In the genomic region with DNA sequence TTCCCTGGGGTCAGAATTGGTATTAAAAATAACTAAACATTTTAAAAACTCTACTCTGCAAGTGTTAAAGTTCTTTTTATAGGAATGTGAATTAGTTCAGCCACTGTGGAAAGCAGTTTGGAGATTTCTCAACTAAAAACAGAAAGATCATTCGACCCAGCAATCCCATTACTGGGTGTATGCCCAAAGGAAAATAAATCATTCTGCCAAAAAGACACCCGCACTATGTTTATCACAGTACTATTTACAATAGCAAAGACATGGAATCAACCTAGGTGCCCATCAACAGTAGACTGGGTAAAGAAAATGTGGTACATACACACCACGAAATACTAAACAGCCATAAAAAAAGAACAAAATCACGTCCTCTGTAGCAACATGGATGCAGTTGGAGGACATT, we compare ENCODE assay signal across 10 cellular contexts. TPM values are rescaled to one million over a fixed set of nuclear protein-coding genes. Genes with fewer than 3 reads are reported as not detected.
DNase-seq lines count a peak whose midpoint lies in the region; ATAC-seq and TF ChIP-seq lines count a peak whose summit lies in the region.
"Had no signal": no experiment of that assay in that cellular context is flagged by ENCODE, and none has a peak within 500 bp of the region (broad histone marks: within the 10 kb centered on the region; RNA-seq: fewer than 3 reads in every experiment).

No MANE protein-coding gene starts in this region.

- H2AFZ ChIP-seq in PC-3 (ENCODE audit: low read length) (peak overlapping the region; percentile 92; the same call in 1 of the 2 replicates), PC-9 (no peak overlapping the region)

- H3F3A ChIP-seq in PC-3 (ENCODE audit: low read length, unreplicated experiment), result no peaks in the 10 kb centered on the region
- no peaks in the 10 kb centered on the region; the same call in 1 of the 2 replicates for H3F3A ChIP-seq in PC-9 (ENCODE audit: insufficient read depth, low read depth)

- peaks cover 4% of the 10 kb centered on the region; the same call in 1 of the 2 replicates for H3K4me1 ChIP-seq in PC-3 (ENCODE audit: insufficient read depth, low read length)
- H3K4me1 ChIP-seq in endodermal cell (ENCODE audit: control insufficient read depth, insufficient read depth, low read length), result no peaks in the 10 kb centered on the region
- no peaks in the 10 kb centered on the region for H3K4me1 ChIP-seq in PC-9 (replicated peaks; ENCODE audit: insufficient read depth)

- H3K27ac ChIP-seq in PC-3 (ENCODE audit: low read length), result no peak overlapping the region
- H3K27ac ChIP-seq in endodermal cell (ENCODE audit: low read depth, low read length), result no peak overlapping the region
- H3K27ac ChIP-seq in PC-9, result no peak overlapping the region

- TF ChIP-seq CTCF in CD14-positive monocyte (IDR thresholded peaks at IDR 0.05), result no peak
- no peak for TF ChIP-seq CTCF in PC-3 (conservative IDR thresholded peaks at IDR 0.05; ENCODE audit: low read depth, low read length)
- no peak for TF ChIP-seq CTCF in endodermal cell (conservative IDR thresholded peaks at IDR 0.05)
- no peak for TF ChIP-seq CTCF in PC-9 (conservative IDR thresholded peaks at IDR 0.05)

- H3K4me2 ChIP-seq in PC-3 (ENCODE audit: low read length) (peak overlapping the region; percentile 95), PC-9 (no peak overlapping the region)

- no peak for DNase-seq in CD14-positive monocyte (ENCODE audit: low spot score)
- DNase-seq in PC-3, result no peak
- DNase-seq in endodermal cell, result no peak
- no peak for DNase-seq in natural killer cell treated with Interleukin-12 subunit alpha and Interleukin-12 subunit beta and Interleukin-15 and Interleukin-18, amount 100 ng/mL, for 72 hours (ENCODE audit: low spot score)
- no peak for DNase-seq in PC-9
- DNase-seq in NCI-H510A treated with DMSO at 0.1 percent for 48 hours (lab: John Stamatoyannopoulos, UW), result no peak
- DNase-seq: NCI-H1694 treated with DMSO at 0.1 percent for 48 hours had no signal

- H3K79me2 ChIP-seq in PC-3 (ENCODE audit: low read length) (no peaks in the 10 kb centered on the region), PC-9 (ENCODE audit: low read depth) (no peaks in the 10 kb centered on the region)

- H3K27me3 Mint-ChIP-seq in CD14-positive monocyte (ENCODE audit: low read depth in 3 of 3) (peaks cover 27 to 43% (median 33%) of the 10 kb centered on the region in 3 donors), endodermal cell (ENCODE audit: insufficient read depth) (peaks cover 50% of the 10 kb centered on the region)
- peaks cover 14 to 18% of the 10 kb centered on the region in 2 donors for H3K27me3 Mint-ChIP-seq in natural killer cell treated with Interleukin-12 subunit alpha and Interleukin-12 subunit beta and Interleukin-15 and Interleukin-18, amount 100 ng/mL, for 72 hours

- intact Hi-C loops in CD14-positive monocyte (cut with micrococcal nuclease), result no loop called here
- intact Hi-C loops in PC-3 (cut with micrococcal nuclease), result loop anchor here (10.0 kb wide), 1 partner anchor 62 kb away; no protein-coding TSS in a partner anchor
- intact Hi-C loops in PC-9 (cut with micrococcal nuclease; ENCODE audit: unreplicated experiment), result no loop called here

- ATAC-seq in PC-3 (no peak), GM21529 (IDR thresholded peaks at IDR 0.05; ENCODE audit: unreplicated experiment) (no peak), GM21723 (IDR thresholded peaks at IDR 0.05; ENCODE audit: unreplicated experiment) (no peak)
- ATAC-seq in natural killer cell treated with Interleukin-12 subunit alpha and Interleukin-12 subunit beta and Interleukin-15 and Interleukin-18, amount 100 ng/mL, for 72 hours, result no peak

- POLR2A ChIA-PET in PC-3 (lab: Charles Lee; ENCODE audit: unreplicated experiment), result no interaction called here
- POLR2A ChIA-PET in PC-9 (lab: Charles Lee; ENCODE audit: unreplicated experiment), result no interaction called here

- no peaks in the 10 kb centered on the region for H3K27me3 ChIP-seq in PC-3 (ENCODE audit: low read length)
- H3K27me3 ChIP-seq in endodermal cell (ENCODE audit: control insufficient read depth, insufficient read depth, low read length, poor library complexity, severe bottlenecking), result peaks cover 32% of the 10 kb centered on the region
- H3K27me3 ChIP-seq in PC-9 (ENCODE audit: insufficient read depth, low read depth), result 0 out of 2 replicates have a peak, but pooled peaks cover 4% of the 10 kb centered on the region

- H3K27ac Mint-ChIP-seq in CD14-positive monocyte (no peak overlapping the region), endodermal cell (no peak overlapping the region)
- H3K27ac Mint-ChIP-seq in natural killer cell treated with Interleukin-12 subunit alpha and Interleukin-12 subunit beta and Interleukin-15 and Interleukin-18, amount 100 ng/mL, for 72 hours, result no peak overlapping the region
- H3K27ac Mint-ChIP-seq: stimulated activated memory B cell treated with anti-CD40 and anti-IgM and Interleukin-4, amounts not matched to agents 10 μg/mL and 1 μg/mL and 100 μg/mL, for 72 hours had no signal

- peak overlapping the region; percentile 34 to 81 for H3K4me3 Mint-ChIP-seq in CD14-positive monocyte
- H3K4me3 Mint-ChIP-seq in endodermal cell, result peak overlapping the region; percentile 49
- H3K4me3 Mint-ChIP-seq in natural killer cell treated with Interleukin-12 subunit alpha and Interleukin-12 subunit beta and Interleukin-15 and Interleukin-18, amount 100 ng/mL, for 72 hours, result peak overlapping the region; percentile 71

- no TSS peak for BruUV-seq in PC-3 (replicated peaks; lab: Mats Ljungman, UMichigan)
- no TSS peak for BruUV-seq in PC-9 (replicated peaks; lab: Mats Ljungman, UMichigan)

- H3K4me1 Mint-ChIP-seq in CD14-positive monocyte, result peaks cover 28% of the 10 kb centered on the region
- H3K4me1 Mint-ChIP-seq in endodermal cell, result no peaks in the 10 kb centered on the region
- peaks cover 14 to 16% of the 10 kb centered on the region in 2 donors for H3K4me1 Mint-ChIP-seq in natural killer cell treated with Interleukin-12 subunit alpha and Interleukin-12 subunit beta and Interleukin-15 and Interleukin-18, amount 100 ng/mL, for 72 hours (ENCODE audit: low read depth in 2 of 2)

- H3K4me3 ChIP-seq in PC-3 (ENCODE audit: low read length), result peak overlapping the region; percentile 82; the same call in 1 of the 2 replicates
- H3K4me3 ChIP-seq in endodermal cell (ENCODE audit: low read length), result no peak overlapping the region
- H3K4me3 ChIP-seq in PC-9, result no peak overlapping the region

- H3K9me2 ChIP-seq in PC-3 (replicated peaks; ENCODE audit: low read length), result no peaks in the 10 kb centered on the region
- no peaks in the 10 kb centered on the region for H3K9me2 ChIP-seq in PC-9 (ENCODE audit: insufficient read depth)

- H3K9me3 ChIP-seq in PC-3 (ENCODE audit: low read length), result no peaks in the 10 kb centered on the region
- no peaks in the 10 kb centered on the region for H3K9me3 ChIP-seq in endodermal cell (ENCODE audit: control insufficient read depth, low read length)
- no peaks in the 10 kb centered on the region for H3K9me3 ChIP-seq in PC-9 (ENCODE audit: insufficient read depth, low read depth)

- H3K9me3 Mint-ChIP-seq in CD14-positive monocyte, result peaks cover 0 to 13% (median 6%) of the 10 kb centered on the region in 7 donors
- peaks cover 5% of the 10 kb centered on the region for H3K9me3 Mint-ChIP-seq in endodermal cell
- no peaks in the 10 kb centered on the region for H3K9me3 Mint-ChIP-seq in natural killer cell treated with Interleukin-12 subunit alpha and Interleukin-12 subunit beta and Interleukin-15 and Interleukin-18, amount 100 ng/mL, for 72 hours
- H3K9me3 Mint-ChIP-seq: stimulated activated memory B cell treated with anti-CD40 and anti-IgM and Interleukin-4, amounts not matched to agents 10 μg/mL and 1 μg/mL and 100 μg/mL, for 72 hours had no signal

- H3K36me3 ChIP-seq in PC-3 (ENCODE audit: low read depth, low read length) (no peaks in the 10 kb centered on the region), endodermal cell (ENCODE audit: control insufficient read depth, insufficient read depth, low read length) (peaks cover 8% of the 10 kb centered on the region), PC-9 (ENCODE audit: low read depth) (no peaks in the 10 kb centered on the region)

- CTCF ChIA-PET in PC-3 (lab: Charles Lee) (no interaction called here), PC-9 (lab: Charles Lee) (no interaction called here)

- H4K20me1 ChIP-seq in PC-3 (ENCODE audit: low read length), result no peaks in the 10 kb centered on the region
- H4K20me1 ChIP-seq in PC-9 (ENCODE audit: insufficient read depth), result no peaks in the 10 kb centered on the region

- H3K36me3 Mint-ChIP-seq in CD14-positive monocyte (peaks cover 20 to 24% of the 10 kb centered on the region in 2 donors), endodermal cell (ENCODE audit: low read depth) (peaks cover 24% of the 10 kb centered on the region)
- peaks cover 1% of the 10 kb centered on the region for H3K36me3 Mint-ChIP-seq in natural killer cell treated with Interleukin-12 subunit alpha and Interleukin-12 subunit beta and Interleukin-15 and Interleukin-18, amount 100 ng/mL, for 72 hours

- no peak overlapping the region for H3K9ac ChIP-seq in PC-3 (ENCODE audit: low read length)
- no peak overlapping the region for H3K9ac ChIP-seq in endodermal cell (ENCODE audit: extremely low read depth, low read length, poor library complexity, severe bottlenecking)

- 92 to 93% methylated on average over 2 to 3 of the region's 4 CpGs for WGBS in endodermal cell (ENCODE audit: insufficient coverage in 1 of 2, insufficient read length in 1 of 2), 2 experiments

RNA-seq across cellular contexts. Expression of gene THSD1, which starts 0.7 kb away (rescaled TPM):
- polyA plus RNA-seq in CD14-positive monocyte, result not detected
- total RNA-seq in PC-3 (2014; rRNA removed) (1.0 and 1.3 TPM in 2 replicates), endodermal cell (under 1 TPM; 0.48 to 0.73 TPM), PC-9 (2021) (0.25 and 0.33 TPM in 2 replicates)
- 0.25 TPM for polyA plus RNA-seq in endodermal cell (2013, experiment 1 of 2)
- 0.25 TPM for polyA plus RNA-seq in endodermal cell (2013, experiment 2 of 2)
- under 1 TPM; 0.43 to 0.92 TPM for total RNA-seq in natural killer cell treated with Interleukin-12 subunit alpha and Interleukin-12 subunit beta and Interleukin-15 and Interleukin-18, amount 100 ng/mL, for 72 hours

RNA-seq across cellular contexts. Expression of gene VPS36, which starts 43.8 kb away (rescaled TPM):
- polyA plus RNA-seq in CD14-positive monocyte, result 10 to 100 TPM; 25.2 to 37.0 TPM
- 10.1 and 11.1 TPM in 2 replicates for total RNA-seq in PC-3 (2014; rRNA removed)
- 10 to 100 TPM; 44.8 to 77.4 TPM for total RNA-seq in endodermal cell
- 28.1 TPM for polyA plus RNA-seq in endodermal cell (2013, experiment 1 of 2)
- polyA plus RNA-seq in endodermal cell (2013, experiment 2 of 2), result 27.0 TPM
- total RNA-seq in natural killer cell treated with Interleukin-12 subunit alpha and Interleukin-12 subunit beta and Interleukin-15 and Interleukin-18, amount 100 ng/mL, for 72 hours, result 10 to 100 TPM; 34.1 to 42.7 TPM
- total RNA-seq in PC-9 (2021), result 28.1 and 31.6 TPM in 2 replicates

RNA-seq across cellular contexts. Expression of gene CKAP2, which starts 48.6 kb away (rescaled TPM):
- polyA plus RNA-seq in CD14-positive monocyte, result 10 to 100 TPM in 1 of 2 donors, 1 to 10 TPM in 1; 7.8 to 15.7 TPM
- 27.1 and 30.7 TPM in 2 replicates for total RNA-seq in PC-3 (2014; rRNA removed)
- total RNA-seq in endodermal cell, result 10 to 100 TPM; 67.6 to 98.5 TPM
- 111 TPM for polyA plus RNA-seq in endodermal cell (2013, experiment 1 of 2)
- 129 TPM for polyA plus RNA-seq in endodermal cell (2013, experiment 2 of 2)
- 10 to 100 TPM; 16.1 to 27.6 TPM for total RNA-seq in natural killer cell treated with Interleukin-12 subunit alpha and Interleukin-12 subunit beta and Interleukin-15 and Interleukin-18, amount 100 ng/mL, for 72 hours
- total RNA-seq in PC-9 (2021), result 51.4 and 91.3 TPM in 2 replicates
